In the genomic region with DNA sequence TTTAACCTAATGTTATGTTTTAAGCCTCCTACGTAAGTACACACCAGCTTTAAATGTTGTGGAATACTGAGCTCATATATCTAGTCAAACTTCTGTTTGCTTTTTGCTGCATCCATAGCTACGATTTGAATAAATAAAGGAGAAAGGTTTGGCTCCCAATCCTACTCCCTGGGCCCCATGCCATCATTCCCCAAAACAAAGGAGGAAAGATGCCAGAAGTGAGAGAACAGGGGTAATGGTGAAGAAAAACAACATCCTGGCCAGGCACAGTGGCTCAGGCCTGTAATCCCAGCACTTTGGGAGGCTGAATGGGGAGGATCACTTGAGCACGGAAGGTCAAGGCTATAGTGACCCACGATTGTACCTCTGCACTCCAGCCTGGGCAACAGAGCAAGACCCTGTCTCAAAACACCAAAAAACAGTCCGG, we compare ENCODE assay signal across 10 cellular contexts. TPM values are rescaled to one million over a fixed set of nuclear protein-coding genes. Genes with fewer than 3 reads are reported as not detected.
DNase-seq lines count a peak whose midpoint lies in the region; ATAC-seq and TF ChIP-seq lines count a peak whose summit lies in the region.
"Had no signal": no experiment of that assay in that cellular context is flagged by ENCODE, and none has a peak within 500 bp of the region (broad histone marks: within the 10 kb centered on the region; RNA-seq: fewer than 3 reads in every experiment).

No MANE protein-coding gene starts in this region.

- peaks cover 46% of the 10 kb centered on the region for H3K4me1 ChIP-seq in stomach smooth muscle (ENCODE audit: control insufficient read depth, insufficient read depth, low read length)

- H3K4me3 ChIP-seq in LNCaP clone FGC (ENCODE audit: low read depth, low read length) (no peak overlapping the region), stomach smooth muscle (ENCODE audit: low read length in 2 of 2) (peak overlapping the region; percentile 74 to 75)

- peak overlapping the region; percentile 91 to 95 for H3K9ac ChIP-seq in stomach smooth muscle (ENCODE audit: low read length in 2 of 2)

- no peaks in the 10 kb centered on the region for H3K36me3 Mint-ChIP-seq in brain

- peak; percentile 47 for DNase-seq in LNCaP clone FGC (ENCODE audit: low read depth)
- DNase-seq in hepatic stellate cell (ENCODE audit: low spot score) = peak; percentile 29
- no peak for DNase-seq in stimulated activated CD8-positive, alpha-beta memory T cell treated with anti-CD3 and anti-CD28 coated beads, Interleukin-4, amount 100 ng/mL, for 48 hours
- DNase-seq in stimulated activated CD4-positive, alpha-beta T cell treated with anti-CD3 and anti-CD28 coated beads, Interleukin-4, amount 100 ng/mL, for 4 hours = no peak
- DNase-seq: DMS 273 treated with DMSO at 0.1 percent for 48 hours had no signal

- no peaks in the 10 kb centered on the region for H3K27me3 ChIP-seq in stomach smooth muscle (ENCODE audit: control insufficient read depth in 1 of 2, insufficient read depth in 2 of 2, low read length in 2 of 2)

- H3K9me3 Mint-ChIP-seq in brain = no peaks in the 10 kb centered on the region

- TF ChIP-seq CTCF in LNCaP clone FGC (IDR thresholded peaks at IDR 0.05; ENCODE audit: control insufficient read depth, extremely low read depth, insufficient read depth) = no peak
- TF ChIP-seq CTCF in brain (conservative IDR thresholded peaks at IDR 0.05) = no peak

- H3K27ac ChIP-seq in stomach smooth muscle (ENCODE audit: low read length) = peak overlapping the region; percentile 99
- H3K27ac ChIP-seq: SK-N-MC had no signal

- peaks cover 12% of the 10 kb centered on the region for H3K27me3 Mint-ChIP-seq in brain

- no peaks in the 10 kb centered on the region for H3K9me3 ChIP-seq in stomach smooth muscle (ENCODE audit: control insufficient read depth in 2 of 2, low read length in 2 of 2)

- peaks cover 31% of the 10 kb centered on the region for H3K4me1 Mint-ChIP-seq in brain

- H3K36me3 ChIP-seq in stomach smooth muscle (ENCODE audit: control insufficient read depth in 2 of 2, insufficient read depth in 2 of 2, low read length in 2 of 2) = no peaks in the 10 kb centered on the region

- peak overlapping the region; percentile 88 to 97 (median 95) for H3K27ac Mint-ChIP-seq in brain

- H3K4me3 Mint-ChIP-seq in brain = peak overlapping the region in 2 of 5 experiments; percentile 16 to 21

- ATAC-seq in HG02642 (IDR thresholded peaks at IDR 0.05; ENCODE audit: poor library complexity, unreplicated experiment) (no peak), GM21717 (IDR thresholded peaks at IDR 0.05; ENCODE audit: unreplicated experiment) (no peak)

RNA-seq across cellular contexts. Expression of gene SCGB1A1, which starts 26.5 kb away (rescaled TPM):
- 24.1 TPM for polyA plus RNA-seq in brain (ENCODE audit: insufficient read depth, low read depth, low replicate concordance)

Comparison
In these comparisons a context has a peak if more than half of its experiments do, and no peak if none do; other contexts are left out.
1. DNase-seq: peak in LNCaP clone FGC (single experiment) and hepatic stellate cell (single experiment); none in stimulated activated CD8-positive, alpha-beta memory T cell treated with anti-CD3 and anti-CD28 coated beads, Interleukin-4, amount 100 ng/mL, for 48 hours (single experiment) and stimulated activated CD4-positive, alpha-beta T cell treated with anti-CD3 and anti-CD28 coated beads, Interleukin-4, amount 100 ng/mL, for 4 hours (0 of 2).